In the genomic region with DNA sequence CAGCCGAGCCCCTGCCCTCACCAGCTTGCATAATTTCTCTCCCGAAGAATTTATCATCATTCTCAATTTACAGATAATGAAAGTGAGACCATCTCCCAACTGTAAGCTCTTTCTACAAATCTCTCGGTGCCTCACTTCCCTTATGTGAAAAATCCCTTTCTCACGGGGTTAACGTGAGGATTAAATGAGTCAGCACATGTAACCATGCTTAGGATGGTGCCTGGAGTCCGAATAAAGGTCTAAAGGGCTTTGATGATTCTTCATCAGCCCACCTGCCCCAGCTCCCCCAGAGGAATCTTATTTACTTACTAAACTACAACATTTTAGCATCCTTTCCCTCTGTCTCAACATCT, we compare ENCODE assay signal across 12 cellular contexts. TPM values are rescaled to one million over a fixed set of nuclear protein-coding genes. Genes with fewer than 3 reads are reported as not detected.
A peak's percentile ranks its signal among the peaks of the same experiment; 100 is the strongest.
DNase-seq lines count a peak whose midpoint lies in the region; ATAC-seq and TF ChIP-seq lines count a peak whose summit lies in the region.
"Had no signal": no experiment of that assay in that cellular context is flagged by ENCODE, and none has a peak within 500 bp of the region (broad histone marks: within the 10 kb centered on the region; RNA-seq: fewer than 3 reads in every experiment).

No MANE protein-coding gene starts in this region.

- CTCF ChIA-PET in activated naive CD4-positive, alpha-beta T cell treated with anti-CD3 and anti-CD28 coated beads, Interleukin-2, amount 10 ng/mL, durations not matched to agents 7 days and 5 days (lab: Charles Lee) = interaction anchor here (1.5 to 1.6 kb wide), 2 partner anchors 25 to 30 kb away, joined by 4 read pairs; a partner anchor contains a TSS
- CTCF ChIA-PET in activated B cell treated with CpG ODN at 0.5 μM for 24 hours (lab: Charles Lee) = interaction anchor here (1.8 kb wide), 1 partner anchor 93 kb away, joined by 5 read pairs; a partner anchor contains a TSS

- DNase-seq in activated naive CD4-positive, alpha-beta T cell treated with anti-CD3 and anti-CD28 coated beads, Interleukin-2, amount 10 ng/mL, durations not matched to agents 7 days and 5 days = no peak
- DNase-seq in activated naive CD4-positive, alpha-beta T cell treated with Interleukin-2 at 50 U/mL for 16 hours = no peak
- no peak for DNase-seq in activated B cell treated with CpG ODN at 0.5 μM for 24 hours
- DNase-seq in stimulated activated naive CD8-positive, alpha-beta T cell treated with anti-CD3 and anti-CD28 coated beads, Interleukin-15, amount 100 ng/mL, for 72 hours = no peak
- DNase-seq in NCI-H1694 (lab: John Stamatoyannopoulos, UW) = no peak
- DNase-seq in cerebellar nuclear complex (lab: John Stamatoyannopoulos, UW) = no peak
- DNase-seq: effector memory CD4-positive, alpha-beta T cell; NCI-H526 treated with DMSO at 0.1 percent for 48 hours; uterus had no signal

- H3K9me3 Mint-ChIP-seq in activated naive CD4-positive, alpha-beta T cell treated with anti-CD3 and anti-CD28 coated beads, Interleukin-2, amount 10 ng/mL, durations not matched to agents 7 days and 5 days = no peaks in the 10 kb centered on the region
- no peaks in the 10 kb centered on the region for H3K9me3 Mint-ChIP-seq in activated B cell treated with CpG ODN at 0.5 μM for 24 hours
- no peaks in the 10 kb centered on the region for H3K9me3 Mint-ChIP-seq in stimulated activated naive CD8-positive, alpha-beta T cell treated with anti-CD3 and anti-CD28 coated beads, Interleukin-15, amount 100 ng/mL, for 72 hours

- ATAC-seq in HG02642 (IDR thresholded peaks at IDR 0.05; ENCODE audit: poor library complexity, unreplicated experiment) = peak; percentile 48
- ATAC-seq in activated B cell treated with CpG ODN at 0.5 μM for 24 hours (ENCODE audit: low read depth) = peak; percentile 38
- peak; percentile 70 for ATAC-seq in stimulated activated naive CD8-positive, alpha-beta T cell treated with anti-CD3 and anti-CD28 coated beads, Interleukin-15, amount 100 ng/mL, for 72 hours
- ATAC-seq in HG02973 (IDR thresholded peaks at IDR 0.05; ENCODE audit: unreplicated experiment) = no peak

- intact Hi-C loops in activated B cell treated with CpG ODN at 0.5 μM for 24 hours (cut with micrococcal nuclease) = no loop called here

- peaks cover 60% of the 10 kb centered on the region for H3K36me3 Mint-ChIP-seq in activated naive CD4-positive, alpha-beta T cell treated with anti-CD3 and anti-CD28 coated beads, Interleukin-2, amount 10 ng/mL, durations not matched to agents 7 days and 5 days
- peaks cover 60% of the 10 kb centered on the region for H3K36me3 Mint-ChIP-seq in activated B cell treated with CpG ODN at 0.5 μM for 24 hours (ENCODE audit: low read depth)

- POLR2A ChIA-PET in activated B cell treated with CpG ODN at 0.5 μM for 24 hours (lab: Charles Lee) = interaction anchor here (0.9 to 1.9 kb wide), 5 partner anchors 9 to 85 kb away, joined by 3 to 12 read pairs (median 3); a partner anchor contains a TSS

- peaks cover 34% of the 10 kb centered on the region for H3K4me1 Mint-ChIP-seq in activated naive CD4-positive, alpha-beta T cell treated with anti-CD3 and anti-CD28 coated beads, Interleukin-2, amount 10 ng/mL, durations not matched to agents 7 days and 5 days
- peaks cover 26% of the 10 kb centered on the region for H3K4me1 Mint-ChIP-seq in activated B cell treated with CpG ODN at 0.5 μM for 24 hours
- peaks cover 68% of the 10 kb centered on the region for H3K4me1 Mint-ChIP-seq in stimulated activated naive CD8-positive, alpha-beta T cell treated with anti-CD3 and anti-CD28 coated beads, Interleukin-15, amount 100 ng/mL, for 72 hours

- H3K27me3 Mint-ChIP-seq in activated naive CD4-positive, alpha-beta T cell treated with anti-CD3 and anti-CD28 coated beads, Interleukin-2, amount 10 ng/mL, durations not matched to agents 7 days and 5 days = no peaks in the 10 kb centered on the region
- H3K27me3 Mint-ChIP-seq in activated B cell treated with CpG ODN at 0.5 μM for 24 hours = no peaks in the 10 kb centered on the region
- H3K27me3 Mint-ChIP-seq in stimulated activated naive CD8-positive, alpha-beta T cell treated with anti-CD3 and anti-CD28 coated beads, Interleukin-15, amount 100 ng/mL, for 72 hours = no peaks in the 10 kb centered on the region

- no peak for TF ChIP-seq CTCF in activated B cell treated with CpG ODN at 0.5 μM for 24 hours (IDR thresholded peaks at IDR 0.05)

- H3K4me3 Mint-ChIP-seq in activated naive CD4-positive, alpha-beta T cell treated with anti-CD3 and anti-CD28 coated beads, Interleukin-2, amount 10 ng/mL, durations not matched to agents 7 days and 5 days = no peak overlapping the region
- no peak overlapping the region for H3K4me3 Mint-ChIP-seq in activated B cell treated with CpG ODN at 0.5 μM for 24 hours
- peak overlapping the region in 1 of 2 donors; percentile 11 for H3K4me3 Mint-ChIP-seq in stimulated activated naive CD8-positive, alpha-beta T cell treated with anti-CD3 and anti-CD28 coated beads, Interleukin-15, amount 100 ng/mL, for 72 hours

- H3K27ac Mint-ChIP-seq in activated naive CD4-positive, alpha-beta T cell treated with anti-CD3 and anti-CD28 coated beads, Interleukin-2, amount 10 ng/mL, durations not matched to agents 7 days and 5 days = peak overlapping the region; percentile 65
- H3K27ac Mint-ChIP-seq in activated B cell treated with CpG ODN at 0.5 μM for 24 hours = peak overlapping the region; percentile 26
- H3K27ac Mint-ChIP-seq in stimulated activated naive CD8-positive, alpha-beta T cell treated with anti-CD3 and anti-CD28 coated beads, Interleukin-15, amount 100 ng/mL, for 72 hours = peak overlapping the region in 1 of 2 donors; percentile 1

RNA-seq across cellular contexts. Expression of a gene that starts 24.8 kb away (rescaled TPM):
- total RNA-seq in activated B cell treated with CpG ODN at 0.5 μM for 24 hours = 0.91 TPM in 2 replicates
- total RNA-seq: renal cortical epithelial cell had no signal
